ENCODE assay signal across 11 cellular contexts in genomic region chr12:65649126-65649525, GRCh38.
DNase-seq lines count a peak whose midpoint lies in the region; ATAC-seq and TF ChIP-seq lines count a peak whose summit lies in the region.
"Had no signal": no experiment of that assay in that cellular context is flagged by ENCODE, and none has a peak within 500 bp of the region (broad histone marks: within the 10 kb centered on the region; RNA-seq: fewer than 3 reads in every experiment).

No MANE protein-coding gene starts in this region.

- H3K9me3 ChIP-seq in A673 (ENCODE audit: low read depth, low read length, poor library complexity, severe bottlenecking) (no peaks in the 10 kb centered on the region), left lung (no peaks in the 10 kb centered on the region)
- no peaks in the 10 kb centered on the region for H3K9me3 ChIP-seq in CD8-positive, alpha-beta T cell (ENCODE audit: low read length)

- peak; percentile 92 for DNase-seq in A673 (ENCODE audit: low spot score)
- DNase-seq in HT-29 (ENCODE audit: low spot score), result peak; percentile 87
- peak; percentile 98 for DNase-seq in MCF 10A (ENCODE audit: unreplicated experiment)
- DNase-seq in left lung, result no peak
- DNase-seq in GDM1 (lab: John Stamatoyannopoulos, UW), result no peak
- no peak for DNase-seq in CD8-positive, alpha-beta T cell
- DNase-seq: CD4-positive, CD25-positive, alpha-beta regulatory T cell; NCI-H1105 treated with DMSO at 0.1 percent for 48 hours had no signal

- H3K27me3 ChIP-seq in A673 (replicated peaks; ENCODE audit: insufficient read depth, low read depth, low read length, poor library complexity), result no peaks in the 10 kb centered on the region
- peaks cover 7 to 45% of the 10 kb centered on the region in 2 donors for H3K27me3 ChIP-seq in left lung
- no peaks in the 10 kb centered on the region for H3K27me3 ChIP-seq in CD8-positive, alpha-beta T cell (ENCODE audit: insufficient read depth, low read length)

- BruUV-seq in A673 (replicated peaks; lab: Mats Ljungman, UMichigan), result no TSS peak
- BruUV-seq in MCF 10A (replicated peaks; lab: Mats Ljungman, UMichigan), result no TSS peak

- peak overlapping the region; percentile 92 for H3K27ac Mint-ChIP-seq in MCF 10A (ENCODE audit: low read depth, unreplicated experiment)
- H3K27ac Mint-ChIP-seq in CD8-positive, alpha-beta T cell, result no peak overlapping the region
- H3K27ac Mint-ChIP-seq: activated T-helper 1 cell treated with anti-CD3 and anti-CD28 coated beads, Interleukin-12 subunit alpha, Interleukin-12 subunit beta, Interleukin-2, Interleukin-4 antibody, amounts not matched to agents 30 ng/mL and 10 ng/mL and 1 ng/mL, durations not matched to agents 14 hours and 24 hours and 36 hours; CD4-positive, CD25-positive, alpha-beta regulatory T cell had no signal

- intact Hi-C loops in A673 (cut with micrococcal nuclease; ENCODE audit: unreplicated experiment), result no loop called here
- intact Hi-C loops in MCF 10A (cut with micrococcal nuclease), result no loop called here
- intact Hi-C loops in left lung (cut with DNase I), result no loop called here
- intact Hi-C loops in CD8-positive, alpha-beta T cell (cut with DNase I, micrococcal nuclease), result no loop called here

- no peak overlapping the region for H3K4me3 ChIP-seq in A673 (ENCODE audit: low read depth, low read length, poor library complexity, severe bottlenecking)
- H3K4me3 ChIP-seq in left lung, result no peak overlapping the region
- H3K4me3 ChIP-seq in CD8-positive, alpha-beta T cell (ENCODE audit: low read depth, low read length), result no peak overlapping the region

- H3K9me3 Mint-ChIP-seq in MCF 10A (ENCODE audit: unreplicated experiment), result no peaks in the 10 kb centered on the region
- H3K9me3 Mint-ChIP-seq in CD8-positive, alpha-beta T cell, result no peaks in the 10 kb centered on the region

- H3K27ac ChIP-seq in A673 (ENCODE audit: low read depth, low read length, poor library complexity, severe bottlenecking), result no peak overlapping the region
- no peak overlapping the region for H3K27ac ChIP-seq in left lung
- no peak overlapping the region for H3K27ac ChIP-seq in CD8-positive, alpha-beta T cell (ENCODE audit: low read depth, low read length)

- peak; percentile 96 for ATAC-seq in left lung
- ATAC-seq in HG03565 (IDR thresholded peaks at IDR 0.05; ENCODE audit: unreplicated experiment), result no peak
- ATAC-seq in GM18861 (IDR thresholded peaks at IDR 0.05; ENCODE audit: unreplicated experiment), result no peak
- ATAC-seq in CD8-positive, alpha-beta T cell, result no peak

- H3K27me3 Mint-ChIP-seq in MCF 10A (ENCODE audit: insufficient read depth, unreplicated experiment), result no peaks in the 10 kb centered on the region
- no peaks in the 10 kb centered on the region for H3K27me3 Mint-ChIP-seq in CD8-positive, alpha-beta T cell (ENCODE audit: low read depth)
- H3K27me3 Mint-ChIP-seq: CD4-positive, CD25-positive, alpha-beta regulatory T cell had no signal

- POLR2A ChIA-PET in A673 (lab: Charles Lee; ENCODE audit: low non-redundant PET), result no interaction called here
- POLR2A ChIA-PET in MCF 10A (lab: Yijun Ruan, JAX), result interaction anchor here (0.7 to 4.1 kb wide), 8 partner anchors 9 to 175 kb away, joined by 3 to 28 read pairs (median 10); partner anchors contain the start of gene HMGA2
- POLR2A ChIA-PET in CD8-positive, alpha-beta T cell (lab: Charles Lee), result no interaction called here

- H3K36me3 ChIP-seq in A673 (ENCODE audit: insufficient read depth, low read length, poor library complexity, severe bottlenecking), result no peaks in the 10 kb centered on the region
- H3K36me3 ChIP-seq in left lung, result no peaks in the 10 kb centered on the region
- no peaks in the 10 kb centered on the region for H3K36me3 ChIP-seq in CD8-positive, alpha-beta T cell (ENCODE audit: insufficient read depth, low read length)

- peaks cover 26% of the 10 kb centered on the region for H3K4me1 Mint-ChIP-seq in MCF 10A (ENCODE audit: insufficient read depth, unreplicated experiment)
- H3K4me1 Mint-ChIP-seq in CD8-positive, alpha-beta T cell (ENCODE audit: low read depth), result no peaks in the 10 kb centered on the region
- H3K4me1 Mint-ChIP-seq: CD4-positive, CD25-positive, alpha-beta regulatory T cell had no signal

- TF ChIP-seq CTCF in A673 (conservative IDR thresholded peaks at IDR 0.05; ENCODE audit: low read depth, low read length) (no peak), MCF 10A (IDR thresholded peaks at IDR 0.05; ENCODE audit: unreplicated experiment) (no peak), left lung (IDR thresholded peaks at IDR 0.05) (no peak)
- no peak for TF ChIP-seq CTCF in CD8-positive, alpha-beta T cell (IDR thresholded peaks at IDR 0.05)

- no peaks in the 10 kb centered on the region for H3K36me3 Mint-ChIP-seq in MCF 10A (ENCODE audit: insufficient read depth, unreplicated experiment)
- no peaks in the 10 kb centered on the region for H3K36me3 Mint-ChIP-seq in CD8-positive, alpha-beta T cell
- H3K36me3 Mint-ChIP-seq: CD4-positive, CD25-positive, alpha-beta regulatory T cell had no signal

- peak overlapping the region; percentile 41 for H3K4me3 Mint-ChIP-seq in MCF 10A (ENCODE audit: unreplicated experiment)
- H3K4me3 Mint-ChIP-seq in CD8-positive, alpha-beta T cell, result no peak overlapping the region
- H3K4me3 Mint-ChIP-seq: activated T-helper 1 cell treated with anti-CD3 and anti-CD28 coated beads, Interleukin-12 subunit alpha, Interleukin-12 subunit beta, Interleukin-2, Interleukin-4 antibody, amounts not matched to agents 30 ng/mL and 10 ng/mL and 1 ng/mL, durations not matched to agents 14 hours and 24 hours and 36 hours; CD4-positive, CD25-positive, alpha-beta regulatory T cell had no signal

- H3K4me1 ChIP-seq in A673 (ENCODE audit: insufficient read depth, low read length, poor library complexity, severe bottlenecking) (peaks cover 12% of the 10 kb centered on the region), left lung (no peaks in the 10 kb centered on the region)
- H3K4me1 ChIP-seq in CD8-positive, alpha-beta T cell (ENCODE audit: insufficient read depth, low read length), result no peaks in the 10 kb centered on the region

- CTCF ChIA-PET in A673 (lab: Charles Lee) (no interaction called here), MCF 10A (lab: Yijun Ruan, JAX) (interaction anchor here (0.6 to 2.7 kb wide), 6 partner anchors 14 to 50 kb away, joined by 3 to 18 read pairs (median 3); no protein-coding TSS in a partner anchor)
- CTCF ChIA-PET in CD8-positive, alpha-beta T cell (lab: Charles Lee), result no interaction called here

Comparison
In these comparisons a context has a peak if more than half of its experiments do, and no peak if none do; other contexts are left out.
1. DNase-seq: peak in A673 (single experiment), HT-29 (single experiment) and MCF 10A (single experiment); none in left lung (0 of 2), GDM1 (single experiment) and CD8-positive, alpha-beta T cell (0 of 7).